ENCODE assay signal across 1 cellular context in the genomic region with DNA sequence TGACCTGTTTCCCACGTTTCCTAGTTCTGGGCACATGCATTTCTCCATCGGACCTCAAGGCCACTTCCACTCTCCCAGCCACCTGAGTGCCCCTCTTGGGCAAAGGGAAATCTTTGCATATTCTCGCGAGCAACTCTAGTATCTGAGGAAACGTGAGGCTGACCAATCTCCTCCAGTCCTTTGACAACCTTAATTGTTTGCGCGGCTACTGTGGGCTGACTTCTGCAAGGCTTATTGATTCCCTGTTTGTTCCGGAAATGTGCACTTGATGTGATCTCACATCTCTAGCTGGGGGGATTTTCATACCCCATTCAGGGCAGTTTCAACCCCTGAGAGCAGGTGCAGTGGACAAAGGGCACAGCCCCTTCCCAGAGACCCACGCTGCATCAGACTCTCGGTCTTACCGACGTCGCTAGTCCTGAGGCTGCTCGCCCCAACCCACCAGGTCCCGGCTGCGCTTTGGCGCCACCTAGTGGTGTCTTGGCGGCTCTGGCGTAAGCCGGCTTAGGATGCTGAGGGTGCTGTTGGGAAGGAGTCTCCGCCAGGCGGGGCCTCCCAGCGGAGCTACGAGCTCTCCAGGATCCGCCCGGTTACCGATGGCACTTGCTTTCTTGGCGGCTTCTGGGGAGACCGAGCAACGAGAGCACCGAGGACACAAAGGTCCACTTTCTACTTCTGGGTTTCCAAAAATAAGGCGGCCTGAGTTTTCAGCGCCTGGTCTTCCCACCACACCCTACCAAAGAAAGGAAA.
TF ChIP-seq lines count a peak whose summit lies in the region.

No MANE protein-coding gene starts in this region.

TF ChIP-seq in HepG2, 621 proteins besides CTCF, POLR2A, EP300 and RAD21 (continued from another document and continues in another):
- TF ChIP-seq, protein P1, sequence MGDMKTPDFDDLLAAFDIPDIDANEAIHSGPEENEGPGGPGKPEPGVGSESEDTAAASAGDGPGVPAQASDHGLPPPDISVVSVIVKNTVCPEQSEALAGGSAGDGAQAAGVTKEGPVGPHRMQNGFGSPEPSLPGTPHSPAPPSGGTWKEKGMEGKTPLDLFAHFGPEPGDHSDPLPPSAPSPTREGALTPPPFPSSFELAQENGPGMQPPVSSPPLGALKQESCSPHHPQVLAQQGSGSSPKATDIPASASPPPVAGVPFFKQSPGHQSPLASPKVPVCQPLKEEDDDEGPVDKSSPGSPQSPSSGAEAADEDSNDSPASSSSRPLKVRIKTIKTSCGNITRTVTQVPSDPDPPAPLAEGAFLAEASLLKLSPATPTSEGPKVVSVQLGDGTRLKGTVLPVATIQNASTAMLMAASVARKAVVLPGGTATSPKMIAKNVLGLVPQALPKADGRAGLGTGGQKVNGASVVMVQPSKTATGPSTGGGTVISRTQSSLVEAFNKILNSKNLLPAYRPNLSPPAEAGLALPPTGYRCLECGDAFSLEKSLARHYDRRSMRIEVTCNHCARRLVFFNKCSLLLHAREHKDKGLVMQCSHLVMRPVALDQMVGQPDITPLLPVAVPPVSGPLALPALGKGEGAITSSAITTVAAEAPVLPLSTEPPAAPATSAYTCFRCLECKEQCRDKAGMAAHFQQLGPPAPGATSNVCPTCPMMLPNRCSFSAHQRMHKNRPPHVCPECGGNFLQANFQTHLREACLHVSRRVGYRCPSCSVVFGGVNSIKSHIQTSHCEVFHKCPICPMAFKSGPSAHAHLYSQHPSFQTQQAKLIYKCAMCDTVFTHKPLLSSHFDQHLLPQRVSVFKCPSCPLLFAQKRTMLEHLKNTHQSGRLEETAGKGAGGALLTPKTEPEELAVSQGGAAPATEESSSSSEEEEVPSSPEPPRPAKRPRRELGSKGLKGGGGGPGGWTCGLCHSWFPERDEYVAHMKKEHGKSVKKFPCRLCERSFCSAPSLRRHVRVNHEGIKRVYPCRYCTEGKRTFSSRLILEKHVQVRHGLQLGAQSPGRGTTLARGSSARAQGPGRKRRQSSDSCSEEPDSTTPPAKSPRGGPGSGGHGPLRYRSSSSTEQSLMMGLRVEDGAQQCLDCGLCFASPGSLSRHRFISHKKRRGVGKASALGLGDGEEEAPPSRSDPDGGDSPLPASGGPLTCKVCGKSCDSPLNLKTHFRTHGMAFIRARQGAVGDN (CRISPR knock-in tag; IDR thresholded peaks at IDR 0.05), result peak; percentile 92
- TF ChIP-seq ZNF883 (CRISPR knock-in tag; IDR thresholded peaks at IDR 0.05; ENCODE audit: not compliant biosample characterization) (peak; percentile 89), ZSCAN31 (CRISPR knock-in tag; IDR thresholded peaks at IDR 0.05; ENCODE audit: low read depth) (peak; percentile 93), MEIS1 (CRISPR knock-in tag; IDR thresholded peaks at IDR 0.05; ENCODE audit: borderline replicate concordance) (peak; percentile 87), FOSL2 (CRISPR knock-in tag; IDR thresholded peaks at IDR 0.05) (peak; percentile 25; the same call in 1 of the 2 replicates), ELF1 (CRISPR knock-in tag; IDR thresholded peaks at IDR 0.05) (peak; percentile 47; the same call in 1 of the 2 replicates), ZNF44 (CRISPR knock-in tag; IDR thresholded peaks at IDR 0.05) (peak; percentile 66; the same call in 1 of the 2 replicates), FOXJ3 (CRISPR knock-in tag; IDR thresholded peaks at IDR 0.05; ENCODE audit: borderline replicate concordance) (no peak), NFATC3 (CRISPR knock-in tag; IDR thresholded peaks at IDR 0.05) (0 out of 2 replicates have a peak, but pooled peaks have one; percentile 75), SPEN (CRISPR knock-in tag; IDR thresholded peaks at IDR 0.05; ENCODE audit: low read depth) (peak; percentile 70; the same call in 1 of the 2 replicates), NFIB (CRISPR knock-in tag; IDR thresholded peaks at IDR 0.05; ENCODE audit: borderline replicate concordance) (no peak), CEBPG (CRISPR knock-in tag; IDR thresholded peaks at IDR 0.05) (peak; percentile 72), ETV5 (CRISPR knock-in tag; IDR thresholded peaks at IDR 0.05; ENCODE audit: borderline replicate concordance) (no peak; the same call in 1 of the 2 replicates)
- TF ChIP-seq, protein P2, sequence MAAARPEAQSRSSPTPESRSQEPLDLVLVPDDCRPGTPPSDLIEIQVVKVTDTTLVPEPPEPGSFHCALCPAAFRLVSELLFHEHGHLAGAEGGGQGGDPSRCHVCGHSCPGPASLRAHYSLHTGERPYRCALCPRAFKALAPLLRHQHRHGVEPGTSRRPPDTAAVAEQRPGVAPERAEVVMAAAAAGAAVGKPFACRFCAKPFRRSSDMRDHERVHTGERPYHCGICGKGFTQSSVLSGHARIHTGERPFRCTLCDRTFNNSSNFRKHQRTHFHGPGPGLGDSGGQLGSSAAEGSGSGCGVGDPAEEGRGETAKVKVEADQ (CRISPR knock-in tag; IDR thresholded peaks at IDR 0.05; ENCODE audit: borderline replicate concordance), result peak; percentile 89; the same call in 1 of the 2 replicates
- TF ChIP-seq, protein P3, sequence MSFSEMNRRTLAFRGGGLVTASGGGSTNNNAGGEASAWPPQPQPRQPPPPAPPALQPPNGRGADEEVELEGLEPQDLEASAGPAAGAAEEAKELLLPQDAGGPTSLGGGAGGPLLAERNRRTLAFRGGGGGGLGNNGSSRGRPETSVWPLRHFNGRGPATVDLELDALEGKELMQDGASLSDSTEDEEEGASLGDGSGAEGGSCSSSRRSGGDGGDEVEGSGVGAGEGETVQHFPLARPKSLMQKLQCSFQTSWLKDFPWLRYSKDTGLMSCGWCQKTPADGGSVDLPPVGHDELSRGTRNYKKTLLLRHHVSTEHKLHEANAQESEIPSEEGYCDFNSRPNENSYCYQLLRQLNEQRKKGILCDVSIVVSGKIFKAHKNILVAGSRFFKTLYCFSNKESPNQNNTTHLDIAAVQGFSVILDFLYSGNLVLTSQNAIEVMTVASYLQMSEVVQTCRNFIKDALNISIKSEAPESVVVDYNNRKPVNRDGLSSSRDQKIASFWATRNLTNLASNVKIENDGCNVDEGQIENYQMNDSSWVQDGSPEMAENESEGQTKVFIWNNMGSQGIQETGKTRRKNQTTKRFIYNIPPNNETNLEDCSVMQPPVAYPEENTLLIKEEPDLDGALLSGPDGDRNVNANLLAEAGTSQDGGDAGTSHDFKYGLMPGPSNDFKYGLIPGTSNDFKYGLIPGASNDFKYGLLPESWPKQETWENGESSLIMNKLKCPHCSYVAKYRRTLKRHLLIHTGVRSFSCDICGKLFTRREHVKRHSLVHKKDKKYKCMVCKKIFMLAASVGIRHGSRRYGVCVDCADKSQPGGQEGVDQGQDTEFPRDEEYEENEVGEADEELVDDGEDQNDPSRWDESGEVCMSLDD (CRISPR knock-in tag; IDR thresholded peaks at IDR 0.05; ENCODE audit: borderline replicate concordance), result no peak
- TF ChIP-seq, protein P4, sequence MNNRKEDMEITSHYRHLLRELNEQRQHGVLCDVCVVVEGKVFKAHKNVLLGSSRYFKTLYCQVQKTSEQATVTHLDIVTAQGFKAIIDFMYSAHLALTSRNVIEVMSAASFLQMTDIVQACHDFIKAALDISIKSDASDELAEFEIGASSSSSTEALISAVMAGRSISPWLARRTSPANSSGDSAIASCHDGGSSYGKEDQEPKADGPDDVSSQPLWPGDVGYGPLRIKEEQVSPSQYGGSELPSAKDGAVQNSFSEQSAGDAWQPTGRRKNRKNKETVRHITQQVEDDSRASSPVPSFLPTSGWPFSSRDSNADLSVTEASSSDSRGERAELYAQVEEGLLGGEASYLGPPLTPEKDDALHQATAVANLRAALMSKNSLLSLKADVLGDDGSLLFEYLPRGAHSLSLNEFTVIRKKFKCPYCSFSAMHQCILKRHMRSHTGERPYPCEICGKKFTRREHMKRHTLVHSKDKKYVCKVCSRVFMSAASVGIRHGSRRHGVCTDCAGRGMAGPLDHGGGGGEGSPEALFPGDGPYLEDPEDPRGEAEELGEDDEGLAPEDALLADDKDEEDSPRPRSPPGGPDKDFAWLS (CRISPR knock-in tag; IDR thresholded peaks at IDR 0.05; ENCODE audit: borderline replicate concordance), result 0 out of 2 replicates have a peak, but pooled peaks have one; percentile 35
- TF ChIP-seq, protein P5, sequence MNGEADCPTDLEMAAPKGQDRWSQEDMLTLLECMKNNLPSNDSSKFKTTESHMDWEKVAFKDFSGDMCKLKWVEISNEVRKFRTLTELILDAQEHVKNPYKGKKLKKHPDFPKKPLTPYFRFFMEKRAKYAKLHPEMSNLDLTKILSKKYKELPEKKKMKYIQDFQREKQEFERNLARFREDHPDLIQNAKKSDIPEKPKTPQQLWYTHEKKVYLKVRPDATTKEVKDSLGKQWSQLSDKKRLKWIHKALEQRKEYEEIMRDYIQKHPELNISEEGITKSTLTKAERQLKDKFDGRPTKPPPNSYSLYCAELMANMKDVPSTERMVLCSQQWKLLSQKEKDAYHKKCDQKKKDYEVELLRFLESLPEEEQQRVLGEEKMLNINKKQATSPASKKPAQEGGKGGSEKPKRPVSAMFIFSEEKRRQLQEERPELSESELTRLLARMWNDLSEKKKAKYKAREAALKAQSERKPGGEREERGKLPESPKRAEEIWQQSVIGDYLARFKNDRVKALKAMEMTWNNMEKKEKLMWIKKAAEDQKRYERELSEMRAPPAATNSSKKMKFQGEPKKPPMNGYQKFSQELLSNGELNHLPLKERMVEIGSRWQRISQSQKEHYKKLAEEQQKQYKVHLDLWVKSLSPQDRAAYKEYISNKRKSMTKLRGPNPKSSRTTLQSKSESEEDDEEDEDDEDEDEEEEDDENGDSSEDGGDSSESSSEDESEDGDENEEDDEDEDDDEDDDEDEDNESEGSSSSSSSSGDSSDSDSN (CRISPR knock-in tag; IDR thresholded peaks at IDR 0.05), result peak; percentile 83
- TF ChIP-seq, protein P6, sequence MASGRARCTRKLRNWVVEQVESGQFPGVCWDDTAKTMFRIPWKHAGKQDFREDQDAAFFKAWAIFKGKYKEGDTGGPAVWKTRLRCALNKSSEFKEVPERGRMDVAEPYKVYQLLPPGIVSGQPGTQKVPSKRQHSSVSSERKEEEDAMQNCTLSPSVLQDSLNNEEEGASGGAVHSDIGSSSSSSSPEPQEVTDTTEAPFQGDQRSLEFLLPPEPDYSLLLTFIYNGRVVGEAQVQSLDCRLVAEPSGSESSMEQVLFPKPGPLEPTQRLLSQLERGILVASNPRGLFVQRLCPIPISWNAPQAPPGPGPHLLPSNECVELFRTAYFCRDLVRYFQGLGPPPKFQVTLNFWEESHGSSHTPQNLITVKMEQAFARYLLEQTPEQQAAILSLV (CRISPR knock-in tag; IDR thresholded peaks at IDR 0.05; ENCODE audit: borderline replicate concordance), result peak; percentile 80; the same call in 1 of the 2 replicates
- TF ChIP-seq, protein P7, sequence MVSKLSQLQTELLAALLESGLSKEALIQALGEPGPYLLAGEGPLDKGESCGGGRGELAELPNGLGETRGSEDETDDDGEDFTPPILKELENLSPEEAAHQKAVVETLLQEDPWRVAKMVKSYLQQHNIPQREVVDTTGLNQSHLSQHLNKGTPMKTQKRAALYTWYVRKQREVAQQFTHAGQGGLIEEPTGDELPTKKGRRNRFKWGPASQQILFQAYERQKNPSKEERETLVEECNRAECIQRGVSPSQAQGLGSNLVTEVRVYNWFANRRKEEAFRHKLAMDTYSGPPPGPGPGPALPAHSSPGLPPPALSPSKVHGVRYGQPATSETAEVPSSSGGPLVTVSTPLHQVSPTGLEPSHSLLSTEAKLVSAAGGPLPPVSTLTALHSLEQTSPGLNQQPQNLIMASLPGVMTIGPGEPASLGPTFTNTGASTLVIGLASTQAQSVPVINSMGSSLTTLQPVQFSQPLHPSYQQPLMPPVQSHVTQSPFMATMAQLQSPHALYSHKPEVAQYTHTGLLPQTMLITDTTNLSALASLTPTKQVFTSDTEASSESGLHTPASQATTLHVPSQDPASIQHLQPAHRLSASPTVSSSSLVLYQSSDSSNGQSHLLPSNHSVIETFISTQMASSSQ (IDR thresholded peaks at IDR 0.05; ENCODE audit: low read depth), result no peak
- TF ChIP-seq, protein P7 (CRISPR knock-in tag; IDR thresholded peaks at IDR 0.05; ENCODE audit: borderline replicate concordance), result peak; percentile 56; the same call in 1 of the 2 replicates
- TF ChIP-seq, protein P8, sequence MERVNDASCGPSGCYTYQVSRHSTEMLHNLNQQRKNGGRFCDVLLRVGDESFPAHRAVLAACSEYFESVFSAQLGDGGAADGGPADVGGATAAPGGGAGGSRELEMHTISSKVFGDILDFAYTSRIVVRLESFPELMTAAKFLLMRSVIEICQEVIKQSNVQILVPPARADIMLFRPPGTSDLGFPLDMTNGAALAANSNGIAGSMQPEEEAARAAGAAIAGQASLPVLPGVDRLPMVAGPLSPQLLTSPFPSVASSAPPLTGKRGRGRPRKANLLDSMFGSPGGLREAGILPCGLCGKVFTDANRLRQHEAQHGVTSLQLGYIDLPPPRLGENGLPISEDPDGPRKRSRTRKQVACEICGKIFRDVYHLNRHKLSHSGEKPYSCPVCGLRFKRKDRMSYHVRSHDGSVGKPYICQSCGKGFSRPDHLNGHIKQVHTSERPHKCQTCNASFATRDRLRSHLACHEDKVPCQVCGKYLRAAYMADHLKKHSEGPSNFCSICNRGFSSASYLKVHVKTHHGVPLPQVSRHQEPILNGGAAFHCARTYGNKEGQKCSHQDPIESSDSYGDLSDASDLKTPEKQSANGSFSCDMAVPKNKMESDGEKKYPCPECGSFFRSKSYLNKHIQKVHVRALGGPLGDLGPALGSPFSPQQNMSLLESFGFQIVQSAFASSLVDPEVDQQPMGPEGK (CRISPR knock-in tag; IDR thresholded peaks at IDR 0.05), result peak; percentile 58
- TF ChIP-seq, protein P9, sequence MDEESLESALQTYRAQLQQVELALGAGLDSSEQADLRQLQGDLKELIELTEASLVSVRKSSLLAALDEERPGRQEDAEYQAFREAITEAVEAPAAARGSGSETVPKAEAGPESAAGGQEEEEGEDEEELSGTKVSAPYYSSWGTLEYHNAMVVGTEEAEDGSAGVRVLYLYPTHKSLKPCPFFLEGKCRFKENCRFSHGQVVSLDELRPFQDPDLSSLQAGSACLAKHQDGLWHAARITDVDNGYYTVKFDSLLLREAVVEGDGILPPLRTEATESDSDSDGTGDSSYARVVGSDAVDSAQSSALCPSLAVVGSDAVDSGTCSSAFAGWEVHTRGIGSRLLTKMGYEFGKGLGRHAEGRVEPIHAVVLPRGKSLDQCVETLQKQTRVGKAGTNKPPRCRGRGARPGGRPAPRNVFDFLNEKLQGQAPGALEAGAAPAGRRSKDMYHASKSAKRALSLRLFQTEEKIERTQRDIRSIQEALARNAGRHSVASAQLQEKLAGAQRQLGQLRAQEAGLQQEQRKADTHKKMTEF (CRISPR knock-in tag; IDR thresholded peaks at IDR 0.05), result peak; percentile 54; the same call in 1 of the 2 replicates
